8 cellular contexts compared by ENCODE assay signal in the genomic region with DNA sequence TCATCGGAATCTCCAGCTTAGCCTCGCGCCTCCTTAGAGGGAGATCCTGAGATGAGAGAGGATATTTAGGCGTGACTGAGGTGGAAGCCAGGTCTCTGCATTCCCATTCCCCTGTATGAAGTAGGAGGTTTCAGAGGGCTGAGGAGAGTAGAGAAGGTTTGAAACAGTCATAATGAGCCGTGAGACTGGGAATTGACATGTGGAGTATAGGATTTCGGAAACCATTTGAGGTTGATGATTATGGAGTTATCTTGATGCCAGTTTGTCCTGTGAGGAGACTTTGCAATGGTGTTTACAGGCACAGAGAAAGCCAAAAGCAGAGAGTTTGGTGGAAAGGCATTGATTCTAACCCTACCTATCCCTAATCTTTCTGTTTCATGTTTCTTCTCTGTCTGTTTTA. TPM values are rescaled to one million over a fixed set of nuclear protein-coding genes. Genes with fewer than 3 reads are reported as not detected.
A peak's percentile ranks its signal among the peaks of the same experiment; 100 is the strongest.
DNase-seq lines count a peak whose midpoint lies in the region; ATAC-seq and TF ChIP-seq lines count a peak whose summit lies in the region.

No MANE protein-coding gene starts in this region.

- TF ChIP-seq CTCF in GM12864 (IDR thresholded peaks at IDR 0.05; ENCODE audit: low read depth, low read length, missing control alignments) (no peak), Peyer's patch (IDR thresholded peaks at IDR 0.05) (no peak), fibroblast of lung (conservative IDR thresholded peaks at IDR 0.05 in 1 of 2, IDR thresholded peaks at IDR 0.05 in 1 of 2; ENCODE audit: low read depth in 1 of 2, low read length in 2 of 2) (no peak)

- ATAC-seq in HG03439 (IDR thresholded peaks at IDR 0.05; ENCODE audit: unreplicated experiment) (no peak), GM19467 (IDR thresholded peaks at IDR 0.05; ENCODE audit: unreplicated experiment) (no peak)

- peak overlapping the region; percentile 83 for H3K4me3 ChIP-seq in GM12864 (ENCODE audit: low read depth, low read length)
- peak overlapping the region; percentile 48 to 65 (median 58) for H3K4me3 ChIP-seq in Peyer's patch
- H3K4me3 ChIP-seq in fibroblast of lung (replicated peaks in 1 of 4; ENCODE audit: control extremely low read depth in 1 of 4, insufficient read depth in 1 of 4, low read depth in 3 of 4, low read length in 4 of 4) = peak overlapping the region; percentile 45 to 77 (median 56)
- H3K4me3 ChIP-seq in rectal smooth muscle tissue (ENCODE audit: low read length) = peak overlapping the region; percentile 69

- H3K79me2 ChIP-seq in fibroblast of lung (ENCODE audit: control insufficient read depth, insufficient read depth, low read length) = peaks cover 7% of the 10 kb centered on the region

- DNase-seq in GM12864 (ENCODE audit: low read depth) (no peak), Peyer's patch (no peak), fibroblast of lung (ENCODE audit: low read depth in 2 of 2) (no peak), SW480 (ENCODE audit: low spot score) (no peak)
- no peak for DNase-seq in activated CD4-positive, CD25-positive, alpha-beta regulatory T cell treated with anti-CD3 and anti-CD28 coated beads, Interleukin-2, amount 50 U/mL, for 72 hours

- no peak overlapping the region for H2AFZ ChIP-seq in fibroblast of lung (ENCODE audit: low read length)

- H3K9ac ChIP-seq in fibroblast of lung (ENCODE audit: insufficient read depth, low read length) (no peak overlapping the region), rectal smooth muscle tissue (ENCODE audit: low read length) (no peak overlapping the region)

- no peaks in the 10 kb centered on the region for H3K27me3 ChIP-seq in Peyer's patch
- no peaks in the 10 kb centered on the region for H3K27me3 ChIP-seq in fibroblast of lung (ENCODE audit: control insufficient read depth, insufficient read depth, low read length)
- H3K27me3 ChIP-seq in rectal smooth muscle tissue (ENCODE audit: control insufficient read depth, insufficient read depth, low read length) = peaks cover 7% of the 10 kb centered on the region

- H3K4me2 ChIP-seq in fibroblast of lung (ENCODE audit: extremely low read depth, insufficient read depth, low read length) = peak overlapping the region; percentile 68

- no peak for TF ChIP-seq POLR2A in Peyer's patch (IDR thresholded peaks at IDR 0.05)

- H3K36me3 ChIP-seq in Peyer's patch (no peaks in the 10 kb centered on the region), fibroblast of lung (ENCODE audit: control insufficient read depth, insufficient read depth, low read length) (no peaks in the 10 kb centered on the region), rectal smooth muscle tissue (ENCODE audit: control insufficient read depth, insufficient read depth, low read length) (no peaks in the 10 kb centered on the region)

- H3K27ac ChIP-seq in Peyer's patch (peak overlapping the region in 1 of 4 donors; percentile 13), fibroblast of lung (ENCODE audit: insufficient read depth, low read length) (peak overlapping the region; percentile 20), rectal smooth muscle tissue (ENCODE audit: low read depth, low read length) (no peak overlapping the region)

- no peaks in the 10 kb centered on the region for H4K20me1 ChIP-seq in fibroblast of lung (ENCODE audit: control insufficient read depth, extremely low read depth, insufficient read depth, low read length)

- H3K4me1 ChIP-seq in Peyer's patch = peaks cover 0 to 8% (median 0%) of the 10 kb centered on the region in 4 donors
- H3K4me1 ChIP-seq in fibroblast of lung (ENCODE audit: control insufficient read depth, extremely low read depth, insufficient read depth, low read length) = no peaks in the 10 kb centered on the region
- no peaks in the 10 kb centered on the region for H3K4me1 ChIP-seq in rectal smooth muscle tissue (ENCODE audit: control insufficient read depth, insufficient read depth, low read length)

- H3K9me3 ChIP-seq in Peyer's patch (no peaks in the 10 kb centered on the region), fibroblast of lung (ENCODE audit: control insufficient read depth, insufficient read depth, low read depth, low read length) (no peaks in the 10 kb centered on the region)

RNA-seq across cellular contexts. Expression of a gene that starts 2.0 kb away (rescaled TPM):
- 10 to 100 TPM in 1 of 4 donors, 1 to 10 TPM in 3; 1.7 to 10.7 (median 4.2) TPM for total RNA-seq in Peyer's patch
- total RNA-seq in fibroblast of lung = 8.5 and 11.2 TPM in 2 replicates
- 2.8 and 3.7 TPM in 2 replicates for polyA plus RNA-seq in fibroblast of lung
- 6.3 and 6.7 TPM in 2 replicates for polyA plus RNA-seq in fibroblast of lung (2012)
- polyA minus RNA-seq in fibroblast of lung (ENCODE audit: low replicate concordance) = 0.63 and 1.7 TPM in 2 replicates

RNA-seq across cellular contexts. Expression of a gene that starts 30.4 kb away (rescaled TPM):
- total RNA-seq in Peyer's patch (10 to 100 TPM in 1 of 4 donors, 1 to 10 TPM in 3; 3.3 to 18.2 (median 6.9) TPM), fibroblast of lung (6.9 and 8.3 TPM in 2 replicates)
- 1.8 and 3.2 TPM in 2 replicates for polyA plus RNA-seq in fibroblast of lung
- 1.1 and 1.7 TPM in 2 replicates for polyA plus RNA-seq in fibroblast of lung (2012)
- polyA minus RNA-seq in fibroblast of lung (ENCODE audit: low replicate concordance) = 9.6 and 13.8 TPM in 2 replicates
